ENCODE assay signal across 12 cellular contexts in the genomic region with DNA sequence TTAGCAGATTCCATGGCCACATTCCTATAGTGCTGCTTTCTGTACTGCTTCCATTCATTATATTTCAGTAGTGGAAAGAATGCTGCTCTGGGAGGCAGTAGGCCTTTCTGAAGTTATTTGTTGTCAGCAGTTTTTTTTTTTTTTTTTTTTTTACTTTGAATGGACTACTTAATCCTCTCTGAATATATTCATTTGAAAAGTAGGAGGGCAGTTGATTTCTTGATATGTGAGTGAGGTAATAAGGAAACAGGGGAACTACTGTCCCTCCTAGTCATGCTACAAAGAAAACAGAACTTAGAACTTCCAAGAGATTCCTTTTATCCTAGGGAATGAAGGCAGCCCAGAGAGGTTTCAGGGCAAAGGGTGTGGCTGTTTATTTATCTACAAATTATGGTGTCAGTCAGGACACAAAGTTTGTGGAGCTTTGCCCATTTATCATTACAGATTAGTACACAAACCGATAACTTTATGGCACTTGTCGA.
A peak's percentile ranks its signal among the peaks of the same experiment; 100 is the strongest.
DNase-seq lines count a peak whose midpoint lies in the region; ATAC-seq and TF ChIP-seq lines count a peak whose summit lies in the region.
"Had no signal": no experiment of that assay in that cellular context is flagged by ENCODE, and none has a peak within 500 bp of the region (broad histone marks: within the 10 kb centered on the region; RNA-seq: fewer than 3 reads in every experiment).

No MANE protein-coding gene starts in this region.

- no peak overlapping the region for H3K4me3 Mint-ChIP-seq in MCF 10A (ENCODE audit: unreplicated experiment)
- peak overlapping the region; percentile 27 for H3K4me3 Mint-ChIP-seq in activated T-helper 2 cell treated with anti-CD3 and anti-CD28 coated beads, Interferon-gamma antibody, Interleukin-2, Interleukin-4, amounts not matched to agents 10 μg/mL and 5 μg/mL and 100 μg/mL, durations not matched to agents 14 hours and 24 hours and 36 hours (ENCODE audit: low read depth)

- H3K9me3 ChIP-seq in breast epithelium (no peaks in the 10 kb centered on the region), testis (no peaks in the 10 kb centered on the region)
- H3K9me3 ChIP-seq: BE2C had no signal

- H3K27me3 Mint-ChIP-seq in MCF 10A (ENCODE audit: insufficient read depth, unreplicated experiment) = no peaks in the 10 kb centered on the region
- H3K27me3 Mint-ChIP-seq in activated T-helper 2 cell treated with anti-CD3 and anti-CD28 coated beads, Interferon-gamma antibody, Interleukin-2, Interleukin-4, amounts not matched to agents 10 μg/mL and 5 μg/mL and 100 μg/mL, durations not matched to agents 14 hours and 24 hours and 36 hours (ENCODE audit: low read depth) = no peaks in the 10 kb centered on the region

- CTCF ChIA-PET in MCF 10A (lab: Yijun Ruan, JAX) = interaction anchor here (1.7 kb wide), 1 partner anchor 11 kb away, joined by 7 read pairs; no protein-coding TSS in a partner anchor

- no TSS peak for BruUV-seq in MCF 10A (replicated peaks; lab: Mats Ljungman, UMichigan)

- peak overlapping the region; percentile 59 for H3K27ac Mint-ChIP-seq in MCF 10A (ENCODE audit: low read depth, unreplicated experiment)
- no peak overlapping the region for H3K27ac Mint-ChIP-seq in activated T-helper 2 cell treated with anti-CD3 and anti-CD28 coated beads, Interferon-gamma antibody, Interleukin-2, Interleukin-4, amounts not matched to agents 10 μg/mL and 5 μg/mL and 100 μg/mL, durations not matched to agents 14 hours and 24 hours and 36 hours

- H3K27me3 ChIP-seq in breast epithelium = no peaks in the 10 kb centered on the region
- no peaks in the 10 kb centered on the region for H3K27me3 ChIP-seq in testis
- H3K27me3 ChIP-seq: BE2C had no signal

- ATAC-seq in left colon = peak; percentile 87
- ATAC-seq in HG02798 (IDR thresholded peaks at IDR 0.05; ENCODE audit: poor library complexity, unreplicated experiment) = no peak

- intact Hi-C loops in MCF 10A (cut with micrococcal nuclease) (no loop called here), breast epithelium (cut with DNase I; ENCODE audit: low total_unique reads) (no loop called here), left colon (cut with DNase I, micrococcal nuclease) (no loop called here), testis (cut with DNase I; ENCODE audit: low total_unique reads) (no loop called here)
- intact Hi-C loops in activated T-helper 2 cell treated with anti-CD3 and anti-CD28 coated beads, Interferon-gamma antibody, Interleukin-2, Interleukin-4, amounts not matched to agents 10 μg/mL and 5 μg/mL and 100 μg/mL, durations not matched to agents 14 hours and 24 hours and 36 hours (cut with micrococcal nuclease) = loop anchor here (5.0 kb wide), 2 partner anchors 35 to 155 kb away; a partner anchor contains a TSS

- no peak for TF ChIP-seq POLR2A in breast epithelium (IDR thresholded peaks at IDR 0.05)
- TF ChIP-seq POLR2A in testis (IDR thresholded peaks at IDR 0.05) = no peak

- no peak for DNase-seq in MCF 10A (ENCODE audit: unreplicated experiment)
- DNase-seq in breast epithelium (ENCODE audit: low spot score in 2 of 2) = no peak
- DNase-seq in activated T-helper 2 cell treated with anti-CD3 and anti-CD28 coated beads, Interferon-gamma antibody, Interleukin-2, Interleukin-4, amounts not matched to agents 10 μg/mL and 5 μg/mL and 100 μg/mL, durations not matched to agents 14 hours and 24 hours and 36 hours (ENCODE audit: low spot score) = no peak
- DNase-seq in left colon = no peak
- no peak for DNase-seq in testis
- DNase-seq in COR-L47 (lab: John Stamatoyannopoulos, UW) = no peak
- no peak for DNase-seq in AG08395 (ENCODE audit: low spot score)
- DNase-seq: activated T-cell treated with anti-CD3 and anti-CD28 coated beads for 4 hours; BE2C; effector memory CD4-positive, alpha-beta T cell; NCI-H510A had no signal

- peaks cover 0 to 18% of the 10 kb centered on the region in 2 donors for H3K4me1 ChIP-seq in breast epithelium
- H3K4me1 ChIP-seq in testis = peaks cover 42% of the 10 kb centered on the region

- H3K4me1 Mint-ChIP-seq in MCF 10A (ENCODE audit: insufficient read depth, unreplicated experiment) = peaks cover 45% of the 10 kb centered on the region
- H3K4me1 Mint-ChIP-seq in activated T-helper 2 cell treated with anti-CD3 and anti-CD28 coated beads, Interferon-gamma antibody, Interleukin-2, Interleukin-4, amounts not matched to agents 10 μg/mL and 5 μg/mL and 100 μg/mL, durations not matched to agents 14 hours and 24 hours and 36 hours (ENCODE audit: low read depth) = peaks cover 88% of the 10 kb centered on the region

- no peaks in the 10 kb centered on the region for H3K36me3 ChIP-seq in breast epithelium
- H3K36me3 ChIP-seq in testis (ENCODE audit: low read depth, missing control alignments) = no peaks in the 10 kb centered on the region
- H3K36me3 ChIP-seq: BE2C had no signal

- H3K27ac ChIP-seq in breast epithelium (no peak overlapping the region), testis (peak overlapping the region; percentile 10 to 39)

- H3K4me3 ChIP-seq in breast epithelium (no peak overlapping the region), testis (no peak overlapping the region)

- POLR2A ChIA-PET in MCF 10A (lab: Yijun Ruan, JAX) = interaction anchor here (1.2 kb wide), 2 partner anchors 10 to 11 kb away, joined by 4 read pairs; no protein-coding TSS in a partner anchor

- no peak for TF ChIP-seq CTCF in MCF 10A (IDR thresholded peaks at IDR 0.05; ENCODE audit: unreplicated experiment)
- no peak for TF ChIP-seq CTCF in breast epithelium (IDR thresholded peaks at IDR 0.05)
- no peak for TF ChIP-seq CTCF in testis (IDR thresholded peaks at IDR 0.05)

- H3K36me3 Mint-ChIP-seq in MCF 10A (ENCODE audit: insufficient read depth, unreplicated experiment) = no peaks in the 10 kb centered on the region
- peaks cover 10% of the 10 kb centered on the region for H3K36me3 Mint-ChIP-seq in activated T-helper 2 cell treated with anti-CD3 and anti-CD28 coated beads, Interferon-gamma antibody, Interleukin-2, Interleukin-4, amounts not matched to agents 10 μg/mL and 5 μg/mL and 100 μg/mL, durations not matched to agents 14 hours and 24 hours and 36 hours (ENCODE audit: low read depth)

- H3K9me3 Mint-ChIP-seq in MCF 10A (ENCODE audit: unreplicated experiment) = no peaks in the 10 kb centered on the region
- H3K9me3 Mint-ChIP-seq in activated T-helper 2 cell treated with anti-CD3 and anti-CD28 coated beads, Interferon-gamma antibody, Interleukin-2, Interleukin-4, amounts not matched to agents 10 μg/mL and 5 μg/mL and 100 μg/mL, durations not matched to agents 14 hours and 24 hours and 36 hours = no peaks in the 10 kb centered on the region

- 72 to 79% methylated on average over 2 of the region's 2 CpGs for WGBS in testis, 2 donors

Comparison
In these comparisons a context has a peak if more than half of its experiments do, and no peak if none do; other contexts are left out.
1. H3K27ac ChIP-seq: peak in testis (2 of 2); none in breast epithelium (0 of 2).